Comparison of ENCODE assay signal across 1 cellular context in genomic region chr6:157061770-157062594, GRCh38.
TF ChIP-seq lines count a peak whose summit lies in the region.

No MANE protein-coding gene starts in this region.

TF ChIP-seq in endothelial cell of umbilical vein, 7 proteins besides CTCF, POLR2A, EP300 and RAD21:
- no peak for TF ChIP-seq FOS (IDR thresholded peaks at IDR 0.05; ENCODE audit: borderline replicate concordance, insufficient read depth, low read length)
- TF ChIP-seq EZH2 (IDR thresholded peaks at IDR 0.05; ENCODE audit: borderline replicate concordance, low read depth, low read length, severe bottlenecking) = no peak
- TF ChIP-seq GATA2 (IDR thresholded peaks at IDR 0.05; ENCODE audit: insufficient read depth, insufficient read length, low read depth, low read length) = no peak
- TF ChIP-seq POLR2AphosphoS5 (IDR thresholded peaks at IDR 0.05; ENCODE audit: insufficient read depth, low read depth, low read length) = no peak
- no peak for TF ChIP-seq JUN (IDR thresholded peaks at IDR 0.05; ENCODE audit: borderline replicate concordance, insufficient read depth, insufficient read length, low read depth)
- TF ChIP-seq MYC (IDR thresholded peaks at IDR 0.05; ENCODE audit: low read depth, low read length) = no peak
- TF ChIP-seq MAX (IDR thresholded peaks at IDR 0.05; ENCODE audit: insufficient read depth, insufficient read length) = no peak
